Comparison of ENCODE assay signal across 9 cellular contexts in genomic region chr20:19806806-19807691, GRCh38. TPM values are rescaled to one million over a fixed set of nuclear protein-coding genes. Genes with fewer than 3 reads are reported as not detected.
A peak's percentile ranks its signal among the peaks of the same experiment; 100 is the strongest.
DNase-seq lines count a peak whose midpoint lies in the region; ATAC-seq and TF ChIP-seq lines count a peak whose summit lies in the region.
"Had no signal": no experiment of that assay in that cellular context is flagged by ENCODE, and none has a peak within 500 bp of the region (broad histone marks: within the 10 kb centered on the region; RNA-seq: fewer than 3 reads in every experiment).

No MANE protein-coding gene starts in this region.

- TF ChIP-seq EP300 in stomach (IDR thresholded peaks at IDR 0.05) = no peak

- TF ChIP-seq CTCF in fibroblast of villous mesenchyme (IDR thresholded peaks at IDR 0.05; ENCODE audit: insufficient read depth, low read depth, low read length) = no peak
- TF ChIP-seq CTCF in stomach (IDR thresholded peaks at IDR 0.05) = no peak
- no peak for TF ChIP-seq CTCF in spleen (IDR thresholded peaks at IDR 0.05 in 8 of 11, conservative IDR thresholded peaks at IDR 0.05 in 3 of 11)

- no peak overlapping the region for H3K4me3 ChIP-seq in fibroblast of villous mesenchyme (ENCODE audit: low read depth, low read length)
- H3K4me3 ChIP-seq in stomach = no peak overlapping the region
- no peak overlapping the region for H3K4me3 ChIP-seq in spleen

- TF ChIP-seq POLR2A in stomach (IDR thresholded peaks at IDR 0.05) (no peak), spleen (IDR thresholded peaks at IDR 0.05) (no peak)

- ATAC-seq in HG02610 (IDR thresholded peaks at IDR 0.05; ENCODE audit: unreplicated experiment) = no peak
- ATAC-seq: activated CD4-positive, CD25-positive, alpha-beta regulatory T cell treated with anti-CD3 and anti-CD28 coated beads, Interleukin-2, amount 50 U/mL, for 24 hours had no signal

- H3K9me3 ChIP-seq in stomach (no peaks in the 10 kb centered on the region), spleen (no peaks in the 10 kb centered on the region)

- peaks cover 0 to 27% (median 26%) of the 10 kb centered on the region in 4 donors for H3K36me3 ChIP-seq in stomach
- peaks cover 0 to 8% (median 0%) of the 10 kb centered on the region in 6 donors for H3K36me3 ChIP-seq in spleen

- DNase-seq in LHCN-M2 (ENCODE audit: low read depth) (peak; percentile 80), fibroblast of villous mesenchyme (ENCODE audit: low read depth) (peak; percentile 13), stomach (no peak), spleen (no peak), T-helper 9 cell (no peak), medulla oblongata (ENCODE audit: extremely low spot score) (no peak)

- WGBS in stomach, 5 donors = 33 to 43% (median 40%) methylated on average over 4 of the region's 4 CpGs
- 71 to 88% (median 79%) methylated on average over 4 of the region's 4 CpGs for WGBS in spleen, 5 donors

- H3K27me3 ChIP-seq in stomach = no peaks in the 10 kb centered on the region
- H3K27me3 ChIP-seq in spleen (replicated peaks in 1 of 7) = no peaks in the 10 kb centered on the region

- H3K4me1 ChIP-seq in stomach (peaks cover 13 to 29% (median 18%) of the 10 kb centered on the region in 4 donors), spleen (peaks cover 0 to 27% (median 15%) of the 10 kb centered on the region in 6 donors)

- peak overlapping the region in 4 of 5 donors; percentile 7 to 60 (median 35) for H3K27ac ChIP-seq in stomach
- peak overlapping the region in 4 of 8 donors; percentile 5 to 22 (median 6) for H3K27ac ChIP-seq in spleen

- intact Hi-C loops in stomach (cut with DNase I; ENCODE audit: low total_unique reads) = no loop called here
- intact Hi-C loops in spleen (cut with DNase I; ENCODE audit: low total_unique reads) = no loop called here

TF ChIP-seq in PFSK-1, 5 proteins besides CTCF, POLR2A, EP300 and RAD21:
- TF ChIP-seq POLR2AphosphoS5 (IDR thresholded peaks at IDR 0.05; ENCODE audit: low read depth, low read length) (no peak), SIN3A (IDR thresholded peaks at IDR 0.05; ENCODE audit: borderline replicate concordance, insufficient read depth, low read length) (peak; percentile 45; the same call in 1 of the 2 replicates)

RNA-seq across cellular contexts. Expression of gene RIN2, which starts 49.0 kb away (rescaled TPM):
- total RNA-seq in LHCN-M2 (2014; rRNA removed) = 71.6 and 73.6 TPM in 2 replicates
- polyA plus RNA-seq in LHCN-M2 (2012) = 24.6 TPM
- polyA plus RNA-seq in PFSK-1 (2012; ENCODE audit: insufficient read length, low read depth) = 44.0 TPM
- 57.7 and 102 TPM in 2 replicates for total RNA-seq in fibroblast of villous mesenchyme
- total RNA-seq in stomach = 10 to 100 TPM in 4 of 5 donors, 1 to 10 TPM in 1; 9.9 to 82.7 (median 55.4) TPM
- 10 to 100 TPM; 11.1 to 19.4 (median 19.4) TPM for polyA plus RNA-seq in stomach
- total RNA-seq in spleen = 100 to 1,000 TPM in 2 of 7 donors, 10 to 100 TPM in 5; 56.7 to 135 (median 93.7) TPM
- 10 to 100 TPM in 1 of 3 donors, 1 to 10 TPM in 2; 4.8 to 14.5 (median 6.2) TPM for polyA plus RNA-seq in spleen

Comparison
In these comparisons a context has a peak if more than half of its experiments do, and no peak if none do; other contexts are left out.
1. DNase-seq: peak in LHCN-M2 (single experiment) and fibroblast of villous mesenchyme (single experiment); none in stomach (single experiment), spleen (single experiment), T-helper 9 cell (single experiment) and medulla oblongata (single experiment).